Comparison of ENCODE assay signal across 21 cellular contexts in the genomic region with DNA sequence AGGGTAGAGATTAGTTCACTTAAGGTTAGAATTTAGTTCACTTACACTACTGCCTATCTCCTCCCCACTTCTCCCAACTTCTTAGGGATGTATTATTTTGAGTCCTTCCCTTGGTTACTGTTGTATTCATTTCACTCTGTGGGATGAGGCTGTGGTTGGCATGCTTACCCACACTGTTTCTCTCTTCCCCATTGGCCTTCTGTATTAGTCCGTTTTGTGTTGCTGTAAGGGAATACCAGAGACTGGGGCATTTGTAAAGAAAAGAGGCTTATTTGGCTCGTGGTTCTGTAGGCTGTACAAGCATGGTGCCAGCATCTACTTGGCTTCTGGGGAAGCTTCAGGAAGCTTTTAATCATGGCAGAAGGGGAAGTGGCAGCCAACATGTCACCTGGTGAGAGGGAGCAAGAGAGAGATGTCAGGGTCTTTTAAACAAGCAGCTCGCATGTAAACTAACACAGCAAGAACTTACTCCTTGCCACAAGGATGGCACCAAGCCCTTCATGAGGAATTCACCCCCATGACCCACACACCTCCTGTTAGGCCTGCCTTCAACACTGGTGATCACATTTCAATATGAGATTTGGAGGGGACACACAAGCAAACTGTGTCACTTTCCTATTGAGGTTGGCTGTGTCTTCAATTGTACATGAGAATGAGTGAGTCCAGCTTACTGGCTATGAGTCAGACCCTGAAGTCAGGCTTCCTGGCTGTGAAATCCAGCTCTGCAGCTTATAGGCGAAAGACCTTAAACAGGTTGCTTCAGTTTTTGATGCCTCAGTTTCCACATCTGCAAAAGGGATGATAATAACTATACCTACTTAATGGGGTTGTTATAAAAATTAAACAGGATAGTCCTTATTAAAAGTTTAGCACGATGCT. TPM values are rescaled to one million over a fixed set of nuclear protein-coding genes. Genes with fewer than 3 reads are reported as not detected.
DNase-seq lines count a peak whose midpoint lies in the region; ATAC-seq, FAIRE-seq and TF ChIP-seq lines count a peak whose summit lies in the region.
"Had no signal": no experiment of that assay in that cellular context is flagged by ENCODE, and none has a peak within 500 bp of the region (broad histone marks: within the 10 kb centered on the region; RNA-seq: fewer than 3 reads in every experiment).

No MANE protein-coding gene starts in this region.

- peak overlapping the region; percentile 70 for H3K27ac Mint-ChIP-seq in astrocyte (ENCODE audit: unreplicated experiment)
- H3K27ac Mint-ChIP-seq: CD14-positive monocyte, GM23338 had no signal

- no peak overlapping the region for H2AFZ ChIP-seq in astrocyte (ENCODE audit: low read depth, low read length)
- H2AFZ ChIP-seq: GM23338 had no signal

- no peaks in the 10 kb centered on the region for H3K9me3 Mint-ChIP-seq in astrocyte (ENCODE audit: unreplicated experiment)
- H3K9me3 Mint-ChIP-seq: GM23338 had no signal

- H3K4me1 ChIP-seq in astrocyte (ENCODE audit: insufficient read depth, low read length), result no peaks in the 10 kb centered on the region

- TF ChIP-seq CTCF in astrocyte (IDR thresholded peaks at IDR 0.05; ENCODE audit: insufficient read depth, low read depth, low read length), result no peak

- peaks cover 13% of the 10 kb centered on the region for H3K4me1 Mint-ChIP-seq in astrocyte (ENCODE audit: low read depth, unreplicated experiment)

- no peaks in the 10 kb centered on the region for H3K79me2 ChIP-seq in astrocyte (ENCODE audit: insufficient read depth, low read length)

- no peak for FAIRE-seq in astrocyte (lab: Jason Lieb, UNC)
- FAIRE-seq: A204.1 had no signal

- no peak overlapping the region for H3K4me3 ChIP-seq in astrocyte (ENCODE audit: insufficient read depth, low read depth, low read length)
- H3K4me3 ChIP-seq: GM23338, MG63, SK-N-MC had no signal

- H3K27me3 Mint-ChIP-seq in astrocyte (ENCODE audit: low read depth, unreplicated experiment), result no peaks in the 10 kb centered on the region

- H3K4me2 ChIP-seq in astrocyte (ENCODE audit: low read length), result no peak overlapping the region
- H3K4me2 ChIP-seq: GM23338, KMS-11 had no signal

- no peaks in the 10 kb centered on the region for H3K36me3 ChIP-seq in astrocyte (ENCODE audit: insufficient read depth, low read length)
- H3K36me3 ChIP-seq: MG63 had no signal

- no peak overlapping the region for H3K27ac ChIP-seq in astrocyte (ENCODE audit: low read depth, low read length)
- H3K27ac ChIP-seq: KMS-11, SK-N-MC had no signal

- ATAC-seq in HG03565 (IDR thresholded peaks at IDR 0.05; ENCODE audit: unreplicated experiment), result no peak
- ATAC-seq: GM23338 had no signal

- H3K27me3 ChIP-seq in astrocyte (ENCODE audit: insufficient read depth, low read length), result no peaks in the 10 kb centered on the region
- H3K27me3 ChIP-seq: MG63 had no signal

- H3K4me3 Mint-ChIP-seq in astrocyte (ENCODE audit: unreplicated experiment), result no peak overlapping the region
- H3K4me3 Mint-ChIP-seq: CD14-positive monocyte, GM23338 had no signal

- POLR2A ChIA-PET in HEK293T (lab: Yijun Ruan, JAX), result no interaction called here

- DNase-seq in AG08395 (ENCODE audit: low spot score) (peak; percentile 15), MV-4-11 (lab: John Stamatoyannopoulos, UW) (peak; percentile 96), astrocyte (ENCODE audit: low read depth) (no peak), globus pallidus (ENCODE audit: low spot score) (peak; percentile 38), HuH-7.5 (ENCODE audit: low spot score) (no peak), HEK293T (ENCODE audit: extremely low spot score) (no peak)
- DNase-seq in activated effector memory CD4-positive, alpha-beta T cell treated with Interleukin-2 at 50 U/mL for 16 hours, result no peak
- DNase-seq: DMS79, GDM1, MG63, NCI-H1417, NCI-H1930, NCI-H2171 had no signal

- H3K9me3 ChIP-seq in astrocyte (ENCODE audit: insufficient read depth, low read depth, low read length), result no peaks in the 10 kb centered on the region
- H3K9me3 ChIP-seq: MG63 had no signal

- no peak overlapping the region for H3K9ac ChIP-seq in astrocyte (ENCODE audit: low read length)
- H3K9ac ChIP-seq: KMS-11 had no signal

- CTCF ChIA-PET in HEK293T (lab: Yijun Ruan, JAX), result no interaction called here

- no peaks in the 10 kb centered on the region for H3K36me3 Mint-ChIP-seq in astrocyte (ENCODE audit: low read depth, unreplicated experiment)
- H3K36me3 Mint-ChIP-seq: CD14-positive monocyte had no signal

- no peaks in the 10 kb centered on the region for H4K20me1 ChIP-seq in astrocyte (ENCODE audit: insufficient read depth, low read length)

TF ChIP-seq in HEK293T, 16 proteins besides CTCF, POLR2A, EP300 and RAD21:
- TF ChIP-seq SUZ12 (IDR thresholded peaks at IDR 0.05), result no peak
- no peak for TF ChIP-seq NFRKB (IDR thresholded peaks at IDR 0.05)
- TF ChIP-seq, protein P1, sequence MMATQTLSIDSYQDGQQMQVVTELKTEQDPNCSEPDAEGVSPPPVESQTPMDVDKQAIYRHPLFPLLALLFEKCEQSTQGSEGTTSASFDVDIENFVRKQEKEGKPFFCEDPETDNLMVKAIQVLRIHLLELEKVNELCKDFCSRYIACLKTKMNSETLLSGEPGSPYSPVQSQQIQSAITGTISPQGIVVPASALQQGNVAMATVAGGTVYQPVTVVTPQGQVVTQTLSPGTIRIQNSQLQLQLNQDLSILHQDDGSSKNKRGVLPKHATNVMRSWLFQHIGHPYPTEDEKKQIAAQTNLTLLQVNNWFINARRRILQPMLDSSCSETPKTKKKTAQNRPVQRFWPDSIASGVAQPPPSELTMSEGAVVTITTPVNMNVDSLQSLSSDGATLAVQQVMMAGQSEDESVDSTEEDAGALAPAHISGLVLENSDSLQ (IDR thresholded peaks at IDR 0.05), result no peak
- TF ChIP-seq L3MBTL2 (conservative IDR thresholded peaks at IDR 0.05), result no peak
- TF ChIP-seq LEF1 (IDR thresholded peaks at IDR 0.05; ENCODE audit: borderline replicate concordance), result no peak
- no peak for TF ChIP-seq SP1 (IDR thresholded peaks at IDR 0.05)
- no peak for TF ChIP-seq TARDBP (IDR thresholded peaks at IDR 0.05)
- TF ChIP-seq CTBP1 (IDR thresholded peaks at IDR 0.05; ENCODE audit: borderline replicate concordance), result no peak
- TF ChIP-seq FOXM1 (IDR thresholded peaks at IDR 0.05; ENCODE audit: borderline replicate concordance), result no peak
- TF ChIP-seq FOXK2 (IDR thresholded peaks at IDR 0.05), result no peak
- no peak for TF ChIP-seq ZNF384 (IDR thresholded peaks at IDR 0.05)
- no peak for TF ChIP-seq ELF4 (IDR thresholded peaks at IDR 0.05)
- TF ChIP-seq ARNT (IDR thresholded peaks at IDR 0.05), result no peak
- TF ChIP-seq HDGF (IDR thresholded peaks at IDR 0.05; ENCODE audit: borderline replicate concordance), result no peak
- no peak for TF ChIP-seq BHLHE40 (IDR thresholded peaks at IDR 0.05; ENCODE audit: borderline replicate concordance)
- no peak for TF ChIP-seq FOXA1 (IDR thresholded peaks at IDR 0.05)

RNA-seq across cellular contexts. Expression of a gene that starts 53.3 kb away (rescaled TPM):
- 5.7 and 8.7 TPM in 2 replicates for total RNA-seq in astrocyte
- total RNA-seq: NCI-H460, OCI-LY7 had no signal

Comparison
In these comparisons a context has a peak if more than half of its experiments do, and no peak if none do; other contexts are left out.
1. DNase-seq: peak in AG08395 (single experiment), MV-4-11 (single experiment) and globus pallidus (single experiment); none in astrocyte (single experiment), HuH-7.5 (single experiment), HEK293T (single experiment) and activated effector memory CD4-positive, alpha-beta T cell treated with Interleukin-2 at 50 U/mL for 16 hours (single experiment).